12 cellular contexts compared by ENCODE assay signal in the genomic region with DNA sequence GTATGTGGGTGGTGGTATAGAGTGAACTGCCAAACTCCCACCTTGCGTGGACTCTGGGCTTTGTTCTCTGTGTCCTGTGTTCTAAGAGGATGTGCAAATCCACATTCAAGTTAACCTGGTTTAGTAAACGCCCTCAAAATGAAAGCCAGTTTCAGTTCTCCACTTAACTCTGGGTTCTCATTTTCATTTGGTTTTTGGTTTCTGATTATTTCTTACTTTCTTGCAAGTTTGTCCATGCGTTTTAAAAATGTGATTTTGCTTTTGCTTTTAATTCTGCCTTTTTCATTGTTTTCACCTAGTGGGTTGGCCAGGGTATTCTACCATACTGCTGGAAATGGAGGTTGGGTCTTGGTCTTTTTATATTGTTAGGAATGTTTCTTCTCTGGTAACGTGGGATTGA. TPM values are rescaled to one million over a fixed set of nuclear protein-coding genes. Genes with fewer than 3 reads are reported as not detected.
A peak's percentile ranks its signal among the peaks of the same experiment; 100 is the strongest.
DNase-seq lines count a peak whose midpoint lies in the region; ATAC-seq and TF ChIP-seq lines count a peak whose summit lies in the region.
"Had no signal": no experiment of that assay in that cellular context is flagged by ENCODE, and none has a peak within 500 bp of the region (broad histone marks: within the 10 kb centered on the region; RNA-seq: fewer than 3 reads in every experiment).

No MANE protein-coding gene starts in this region.

- TF ChIP-seq POLR2A in gastrocnemius medialis (IDR thresholded peaks at IDR 0.05): no peak

- DNase-seq in natural killer cell treated with Interleukin-12 subunit alpha and Interleukin-12 subunit beta and Interleukin-15 and Interleukin-18, amount 100 ng/mL, for 72 hours (ENCODE audit: low spot score): no peak
- DNase-seq in natural killer cell (no peak), AG20443 (ENCODE audit: low spot score) (no peak), gastrocnemius medialis (no peak), SKM-1 treated with dmso at 0.1 percent for 144 hours (lab: John Stamatoyannopoulos, UW; ENCODE audit: unreplicated experiment) (no peak)
- DNase-seq in stimulated activated naive CD8-positive, alpha-beta T cell treated with anti-CD3 and anti-CD28 coated beads, Interleukin-15, amount 100 ng/mL, for 72 hours: no peak
- DNase-seq: AML-193; effector memory CD8-positive, alpha-beta T cell had no signal

- no peak overlapping the region for H3K27ac Mint-ChIP-seq in natural killer cell treated with Interleukin-12 subunit alpha and Interleukin-12 subunit beta and Interleukin-15 and Interleukin-18, amount 100 ng/mL, for 72 hours
- H3K27ac Mint-ChIP-seq in natural killer cell: peak overlapping the region in 1 of 2 donors; percentile 6
- peak overlapping the region in 1 of 2 donors; percentile 49 for H3K27ac Mint-ChIP-seq in stimulated activated naive CD8-positive, alpha-beta T cell treated with anti-CD3 and anti-CD28 coated beads, Interleukin-15, amount 100 ng/mL, for 72 hours
- H3K27ac Mint-ChIP-seq: GM23338 had no signal

- ATAC-seq in natural killer cell treated with Interleukin-12 subunit alpha and Interleukin-12 subunit beta and Interleukin-15 and Interleukin-18, amount 100 ng/mL, for 72 hours: peak in 1 of 2 donors; percentile 41
- no peak for ATAC-seq in natural killer cell
- ATAC-seq in HG02588 (IDR thresholded peaks at IDR 0.05; ENCODE audit: unreplicated experiment): peak; percentile 93
- ATAC-seq in HG03469 (IDR thresholded peaks at IDR 0.05; ENCODE audit: unreplicated experiment): peak; percentile 86
- peak; percentile 70 for ATAC-seq in stimulated activated naive CD8-positive, alpha-beta T cell treated with anti-CD3 and anti-CD28 coated beads, Interleukin-15, amount 100 ng/mL, for 72 hours
- ATAC-seq in gastrocnemius medialis: no peak
- ATAC-seq: effector memory CD8-positive, alpha-beta T cell; GM23338 had no signal

- peaks cover 24% of the 10 kb centered on the region for H3K36me3 Mint-ChIP-seq in natural killer cell treated with Interleukin-12 subunit alpha and Interleukin-12 subunit beta and Interleukin-15 and Interleukin-18, amount 100 ng/mL, for 72 hours
- H3K36me3 Mint-ChIP-seq in natural killer cell: peaks cover 25% of the 10 kb centered on the region

- H3K27me3 Mint-ChIP-seq in natural killer cell treated with Interleukin-12 subunit alpha and Interleukin-12 subunit beta and Interleukin-15 and Interleukin-18, amount 100 ng/mL, for 72 hours: no peaks in the 10 kb centered on the region
- H3K27me3 Mint-ChIP-seq in natural killer cell (ENCODE audit: low read depth in 2 of 2): no peaks in the 10 kb centered on the region
- H3K27me3 Mint-ChIP-seq in stimulated activated naive CD8-positive, alpha-beta T cell treated with anti-CD3 and anti-CD28 coated beads, Interleukin-15, amount 100 ng/mL, for 72 hours: no peaks in the 10 kb centered on the region
- H3K27me3 Mint-ChIP-seq: effector memory CD8-positive, alpha-beta T cell had no signal

- H3K27me3 ChIP-seq in gastrocnemius medialis: no peaks in the 10 kb centered on the region

- peak overlapping the region; percentile 38 for H3K4me3 Mint-ChIP-seq in natural killer cell treated with Interleukin-12 subunit alpha and Interleukin-12 subunit beta and Interleukin-15 and Interleukin-18, amount 100 ng/mL, for 72 hours
- no peak overlapping the region for H3K4me3 Mint-ChIP-seq in natural killer cell
- peak overlapping the region; percentile 33 to 47 for H3K4me3 Mint-ChIP-seq in stimulated activated naive CD8-positive, alpha-beta T cell treated with anti-CD3 and anti-CD28 coated beads, Interleukin-15, amount 100 ng/mL, for 72 hours
- H3K4me3 Mint-ChIP-seq: effector memory CD8-positive, alpha-beta T cell; GM23338 had no signal

- H3K27ac ChIP-seq in gastrocnemius medialis: no peak overlapping the region
- H3K27ac ChIP-seq: SK-N-MC had no signal

- H3K4me3 ChIP-seq in gastrocnemius medialis: no peak overlapping the region
- H3K4me3 ChIP-seq: GM23338, SK-N-MC had no signal

- in situ Hi-C loops in gastrocnemius medialis (cut with MboI; ENCODE audit: low sequenced_read_pairs in 4 of 4): no loop called here

- TF ChIP-seq CTCF in natural killer cell (IDR thresholded peaks at IDR 0.05) (no peak), gastrocnemius medialis (IDR thresholded peaks at IDR 0.05 in 4 of 5, conservative IDR thresholded peaks at IDR 0.05 in 1 of 5) (no peak)

- no peaks in the 10 kb centered on the region for H3K4me1 ChIP-seq in gastrocnemius medialis

- intact Hi-C loops in natural killer cell (cut with micrococcal nuclease): no loop called here
- intact Hi-C loops in gastrocnemius medialis (cut with DNase I; ENCODE audit: low total_unique reads): no loop called here

- H3K4me1 Mint-ChIP-seq in natural killer cell treated with Interleukin-12 subunit alpha and Interleukin-12 subunit beta and Interleukin-15 and Interleukin-18, amount 100 ng/mL, for 72 hours (ENCODE audit: low read depth in 2 of 2): peaks cover 30 to 42% of the 10 kb centered on the region in 2 donors
- H3K4me1 Mint-ChIP-seq in natural killer cell: peaks cover 54 to 64% of the 10 kb centered on the region in 2 donors
- H3K4me1 Mint-ChIP-seq in stimulated activated naive CD8-positive, alpha-beta T cell treated with anti-CD3 and anti-CD28 coated beads, Interleukin-15, amount 100 ng/mL, for 72 hours: peaks cover 56% of the 10 kb centered on the region
- H3K4me1 Mint-ChIP-seq: GM23338 had no signal

- no peaks in the 10 kb centered on the region for H3K36me3 ChIP-seq in gastrocnemius medialis

- H3K9me3 Mint-ChIP-seq in natural killer cell treated with Interleukin-12 subunit alpha and Interleukin-12 subunit beta and Interleukin-15 and Interleukin-18, amount 100 ng/mL, for 72 hours: peaks cover 3% of the 10 kb centered on the region
- peaks cover 0 to 2% of the 10 kb centered on the region in 2 donors for H3K9me3 Mint-ChIP-seq in natural killer cell
- H3K9me3 Mint-ChIP-seq in stimulated activated naive CD8-positive, alpha-beta T cell treated with anti-CD3 and anti-CD28 coated beads, Interleukin-15, amount 100 ng/mL, for 72 hours: peaks cover 6 to 19% of the 10 kb centered on the region in 2 donors
- H3K9me3 Mint-ChIP-seq: effector memory CD8-positive, alpha-beta T cell had no signal

- no peaks in the 10 kb centered on the region for H3K9me3 ChIP-seq in gastrocnemius medialis

RNA-seq across cellular contexts. Expression of a gene that starts 38.2 kb away (rescaled TPM):
- 10 to 100 TPM; 32.2 to 44.1 TPM for total RNA-seq in natural killer cell treated with Interleukin-12 subunit alpha and Interleukin-12 subunit beta and Interleukin-15 and Interleukin-18, amount 100 ng/mL, for 72 hours
- total RNA-seq in natural killer cell: 10 to 100 TPM; 77.0 to 92.6 (median 77.6) TPM
- 1 to 10 TPM; 6.1 to 9.9 (median 6.4) TPM for total RNA-seq in gastrocnemius medialis

Comparison
In these comparisons a context has a peak if more than half of its experiments do, and no peak if none do; other contexts are left out.
1. ATAC-seq: peak in HG02588 (single experiment), HG03469 (single experiment) and stimulated activated naive CD8-positive, alpha-beta T cell treated with anti-CD3 and anti-CD28 coated beads, Interleukin-15, amount 100 ng/mL, for 72 hours (single experiment); none in natural killer cell (0 of 3) and gastrocnemius medialis (0 of 2).